In the genomic region with DNA sequence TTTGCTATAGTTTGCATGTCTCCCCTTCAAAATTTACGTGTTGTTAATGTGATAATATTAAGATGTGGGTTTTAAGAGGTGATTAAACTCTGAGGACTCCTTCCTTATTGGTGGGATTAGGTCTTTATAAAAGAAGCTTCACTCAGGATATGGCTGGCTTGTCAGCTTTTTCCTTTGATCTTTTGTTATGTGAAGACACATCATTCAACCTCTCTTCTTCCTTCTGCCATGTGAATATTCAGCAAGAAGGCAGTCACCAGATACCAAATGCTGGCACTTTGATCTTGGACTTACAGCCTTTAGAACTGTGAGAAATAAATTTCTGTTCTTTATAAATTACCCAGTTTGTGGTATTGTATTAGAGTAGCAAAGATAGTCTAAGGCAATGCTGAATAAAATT, we compare ENCODE assay signal across 31 cellular contexts.
"Had no signal": no experiment of that assay in that cellular context is flagged by ENCODE, and none has a peak within 500 bp of the region (broad histone marks: within the 10 kb centered on the region; RNA-seq: fewer than 3 reads in every experiment).

No MANE protein-coding gene starts in this region.

- H3K27ac ChIP-seq: brain microvascular endothelial cell, PC-9, RWPE1 had no signal

- H3K36me3 ChIP-seq: brain microvascular endothelial cell had no signal

- H3K4me1 Mint-ChIP-seq: activated CD4-positive, alpha-beta memory T cell treated with anti-CD3 and anti-CD28 coated beads, Interleukin-2, amount 10 ng/mL, durations not matched to agents 7 days and 5 days; activated CD4-positive, alpha-beta T cell treated with anti-CD3 and anti-CD28 coated beads for 36 hours; activated CD4-positive, alpha-beta T cell treated with anti-CD3 and anti-CD28 coated beads, Interleukin-2, amount 10 ng/mL, durations not matched to agents 7 days and 5 days; activated CD8-positive, alpha-beta memory T cell treated with anti-CD3 and anti-CD28 coated beads, Interleukin-2, amount 10 ng/mL, durations not matched to agents 7 days and 5 days; activated naive CD8-positive, alpha-beta T cell treated with anti-CD3 and anti-CD28 coated beads for 36 hours had no signal

- H3K4me3 ChIP-seq: PC-9 had no signal

- ATAC-seq: activated CD4-positive, alpha-beta T cell treated with anti-CD3 and anti-CD28 coated beads for 36 hours; activated CD4-positive, CD25-positive, alpha-beta regulatory T cell treated with anti-CD3 and anti-CD28 coated beads, Interleukin-2, amount 50 U/mL, for 24 hours; activated CD8-positive, alpha-beta memory T cell treated with anti-CD3 and anti-CD28 coated beads, Interleukin-2, amount 10 ng/mL, durations not matched to agents 7 days and 5 days; Right ventricle myocardium inferior had no signal

- H3K4me3 Mint-ChIP-seq: activated CD4-positive, alpha-beta memory T cell treated with anti-CD3 and anti-CD28 coated beads, Interleukin-2, amount 10 ng/mL, durations not matched to agents 7 days and 5 days; activated CD4-positive, alpha-beta T cell treated with anti-CD3 and anti-CD28 coated beads for 36 hours; activated CD4-positive, alpha-beta T cell treated with anti-CD3 and anti-CD28 coated beads, Interleukin-2, amount 10 ng/mL, durations not matched to agents 7 days and 5 days; activated CD8-positive, alpha-beta memory T cell treated with anti-CD3 and anti-CD28 coated beads, Interleukin-2, amount 10 ng/mL, durations not matched to agents 7 days and 5 days; activated naive CD8-positive, alpha-beta T cell treated with anti-CD3 and anti-CD28 coated beads for 36 hours had no signal

- H3K36me3 Mint-ChIP-seq: activated CD8-positive, alpha-beta memory T cell treated with anti-CD3 and anti-CD28 coated beads, Interleukin-2, amount 10 ng/mL, durations not matched to agents 7 days and 5 days; activated naive CD8-positive, alpha-beta T cell treated with anti-CD3 and anti-CD28 coated beads for 36 hours had no signal

- H3K27me3 Mint-ChIP-seq: activated CD4-positive, alpha-beta memory T cell treated with anti-CD3 and anti-CD28 coated beads, Interleukin-2, amount 10 ng/mL, durations not matched to agents 7 days and 5 days; activated CD4-positive, alpha-beta T cell treated with anti-CD3 and anti-CD28 coated beads for 36 hours; activated CD4-positive, alpha-beta T cell treated with anti-CD3 and anti-CD28 coated beads, Interleukin-2, amount 10 ng/mL, durations not matched to agents 7 days and 5 days; activated CD8-positive, alpha-beta memory T cell treated with anti-CD3 and anti-CD28 coated beads, Interleukin-2, amount 10 ng/mL, durations not matched to agents 7 days and 5 days; activated naive CD8-positive, alpha-beta T cell treated with anti-CD3 and anti-CD28 coated beads for 36 hours had no signal

- DNase-seq: activated CD4-positive, alpha-beta memory T cell treated with anti-CD3 and anti-CD28 coated beads, Interleukin-2, amount 10 ng/mL, durations not matched to agents 7 days and 5 days; activated CD4-positive, alpha-beta T cell treated with anti-CD3 and anti-CD28 coated beads for 36 hours; activated CD4-positive, alpha-beta T cell treated with anti-CD3 and anti-CD28 coated beads, Interleukin-2, amount 10 ng/mL, durations not matched to agents 7 days and 5 days; activated CD8-positive, alpha-beta memory T cell treated with anti-CD3 and anti-CD28 coated beads for 24 hours; activated CD8-positive, alpha-beta memory T cell treated with anti-CD3 and anti-CD28 coated beads, Interleukin-2, amount 10 ng/mL, durations not matched to agents 7 days and 5 days; activated CD8-positive, alpha-beta memory T cell treated with anti-CD3 and anti-CD28 coated beads, Interleukin-2, amount 50 U/mL, for 48 hours; activated effector memory CD4-positive, alpha-beta T cell treated with Interleukin-2 at 50 U/mL for 16 hours; activated naive CD4-positive, alpha-beta T cell; activated naive CD4-positive, alpha-beta T cell treated with anti-CD3 and anti-CD28 coated beads, Interleukin-2, amount 50 U/mL, for 16 hours; activated naive CD8-positive, alpha-beta T cell treated with anti-CD3 and anti-CD28 coated beads for 36 hours; activated T-cell treated with anti-CD3 and anti-CD28 coated beads, Interleukin-2, amount 50 U/mL, for 48 hours; amniotic stem cell; aorta; brain microvascular endothelial cell; central memory CD4-positive, alpha-beta T cell; NCI-H1092 treated with DMSO at 0.1 percent for 48 hours; NCI-H1417; NCI-H146; NCI-H187; NCI-H2029 treated with DMSO at 0.1 percent for 48 hours; NCI-H2107; NCI-H2171; NCI-H510A; NCI-H748 treated with DMSO at 0.1 percent for 48 hours; NK-92 treated with Interleukin-12 subunit alpha and Interleukin-12 subunit beta, amount 100 ng/mL, for 24 hours; PC-9; SIG-M5; T1000 had no signal

- H3K27ac Mint-ChIP-seq: activated CD4-positive, alpha-beta memory T cell treated with anti-CD3 and anti-CD28 coated beads, Interleukin-2, amount 10 ng/mL, durations not matched to agents 7 days and 5 days; activated CD4-positive, alpha-beta T cell treated with anti-CD3 and anti-CD28 coated beads for 36 hours; activated CD4-positive, alpha-beta T cell treated with anti-CD3 and anti-CD28 coated beads, Interleukin-2, amount 10 ng/mL, durations not matched to agents 7 days and 5 days; activated CD8-positive, alpha-beta memory T cell treated with anti-CD3 and anti-CD28 coated beads, Interleukin-2, amount 10 ng/mL, durations not matched to agents 7 days and 5 days; activated naive CD8-positive, alpha-beta T cell treated with anti-CD3 and anti-CD28 coated beads for 36 hours had no signal

- H2AFZ ChIP-seq: PC-9 had no signal

- H3K27me3 ChIP-seq: brain microvascular endothelial cell had no signal

- H3K4me2 ChIP-seq: PC-9 had no signal
